In the genomic region with DNA sequence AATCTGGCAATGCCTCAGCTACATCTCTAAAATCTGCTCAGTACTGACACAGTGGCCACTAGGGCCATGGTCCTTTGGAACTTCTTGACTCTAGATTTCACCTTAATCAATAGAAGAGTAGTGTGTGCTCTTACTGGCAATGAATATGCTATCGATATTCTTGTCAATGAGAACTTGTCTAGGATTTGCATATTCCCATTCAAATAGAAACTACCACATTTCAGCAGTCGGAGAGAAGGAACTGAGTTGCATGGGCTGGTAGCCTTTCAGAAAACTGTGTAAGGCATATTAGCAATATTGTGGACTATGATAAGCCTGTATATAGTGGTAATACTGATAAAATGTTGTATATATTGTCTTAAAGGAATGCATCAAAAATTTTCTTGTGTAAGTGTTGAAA, we compare ENCODE assay signal across 17 cellular contexts. TPM values are rescaled to one million over a fixed set of nuclear protein-coding genes. Genes with fewer than 3 reads are reported as not detected.
DNase-seq lines count a peak whose midpoint lies in the region; ATAC-seq and TF ChIP-seq lines count a peak whose summit lies in the region.
"Had no signal": no experiment of that assay in that cellular context is flagged by ENCODE, and none has a peak within 500 bp of the region (broad histone marks: within the 10 kb centered on the region; RNA-seq: fewer than 3 reads in every experiment).

No MANE protein-coding gene starts in this region.

- ATAC-seq in GM18867 (IDR thresholded peaks at IDR 0.05; ENCODE audit: unreplicated experiment) (peak; percentile 77), HG02884 (IDR thresholded peaks at IDR 0.05; ENCODE audit: unreplicated experiment) (peak; percentile 60)
- ATAC-seq: T-cell had no signal

- H3K27ac ChIP-seq in endodermal cell (ENCODE audit: low read depth, low read length) = no peak overlapping the region
- H3K27ac ChIP-seq: SK-N-MC had no signal

- no peaks in the 10 kb centered on the region for H3K4me1 Mint-ChIP-seq in endodermal cell

- H3K27me3 Mint-ChIP-seq in endodermal cell (ENCODE audit: insufficient read depth) = no peaks in the 10 kb centered on the region
- H3K27me3 Mint-ChIP-seq: T-cell had no signal

- 92 to 100% methylated on average over 1 to 2 of the region's 2 CpGs for WGBS in endodermal cell (ENCODE audit: insufficient coverage in 1 of 2, insufficient read length in 1 of 2), 2 experiments

- no peak overlapping the region for H3K4me3 ChIP-seq in endodermal cell (ENCODE audit: low read length)
- no peak overlapping the region for H3K4me3 ChIP-seq in MG63
- H3K4me3 ChIP-seq: HAP-1, SK-N-MC had no signal

- no peaks in the 10 kb centered on the region for H3K4me1 ChIP-seq in endodermal cell (ENCODE audit: control insufficient read depth, insufficient read depth, low read length)
- H3K4me1 ChIP-seq: HAP-1 had no signal

- H3K27ac Mint-ChIP-seq in endodermal cell = no peak overlapping the region
- H3K27ac Mint-ChIP-seq: CD14-positive monocyte, T-cell had no signal

- DNase-seq in GM20000 (ENCODE audit: low spot score) (peak; percentile 10), endodermal cell (no peak), MG63 (no peak), C1 segment of cervical spinal cord (lab: John Stamatoyannopoulos, UW) (no peak), GM03348 (ENCODE audit: low spot score) (no peak)
- DNase-seq: EL, NCI-H1105 treated with DMSO at 0.1 percent for 48 hours, NCI-H187, NCI-H345, Right ventricle myocardium superior, T-cell, T-helper 9 cell had no signal

- no peaks in the 10 kb centered on the region for H3K9me3 ChIP-seq in endodermal cell (ENCODE audit: control insufficient read depth, low read length)
- no peaks in the 10 kb centered on the region for H3K9me3 ChIP-seq in MG63
- H3K9me3 ChIP-seq: HAP-1 had no signal

- H3K27me3 ChIP-seq in endodermal cell (ENCODE audit: control insufficient read depth, insufficient read depth, low read length, poor library complexity, severe bottlenecking) = no peaks in the 10 kb centered on the region
- H3K27me3 ChIP-seq in MG63 = no peaks in the 10 kb centered on the region

- TF ChIP-seq CTCF in GM20000 (IDR thresholded peaks at IDR 0.05; ENCODE audit: extremely low read depth, missing control alignments) (no peak), endodermal cell (conservative IDR thresholded peaks at IDR 0.05) (peak; percentile 12)

- peaks cover 3% of the 10 kb centered on the region for H3K36me3 Mint-ChIP-seq in endodermal cell (ENCODE audit: low read depth)
- H3K36me3 Mint-ChIP-seq: CD14-positive monocyte had no signal

- H3K4me3 Mint-ChIP-seq in endodermal cell = no peak overlapping the region
- H3K4me3 Mint-ChIP-seq: CD14-positive monocyte, T-cell had no signal

- H3K9ac ChIP-seq in endodermal cell (ENCODE audit: extremely low read depth, low read length, poor library complexity, severe bottlenecking) = no peak overlapping the region

- H3K9me3 Mint-ChIP-seq in endodermal cell = no peaks in the 10 kb centered on the region

- no peaks in the 10 kb centered on the region for H3K36me3 ChIP-seq in endodermal cell (ENCODE audit: control insufficient read depth, insufficient read depth, low read length)
- H3K36me3 ChIP-seq in MG63 = no peaks in the 10 kb centered on the region
- H3K36me3 ChIP-seq: HAP-1 had no signal

RNA-seq across cellular contexts. Expression of gene NAA35, which starts 45.3 kb away (rescaled TPM):
- 10 to 100 TPM; 30.3 to 31.4 TPM for total RNA-seq in endodermal cell
- polyA plus RNA-seq in endodermal cell (2013, experiment 1 of 2) = 32.3 TPM
- 32.1 TPM for polyA plus RNA-seq in endodermal cell (2013, experiment 2 of 2)
- 28.1 and 41.6 TPM in 2 replicates for total RNA-seq in MG63 (2014; rRNA removed; shearing (Covaris generic); ENCODE audit: low replicate concordance)
